In the genomic region with DNA sequence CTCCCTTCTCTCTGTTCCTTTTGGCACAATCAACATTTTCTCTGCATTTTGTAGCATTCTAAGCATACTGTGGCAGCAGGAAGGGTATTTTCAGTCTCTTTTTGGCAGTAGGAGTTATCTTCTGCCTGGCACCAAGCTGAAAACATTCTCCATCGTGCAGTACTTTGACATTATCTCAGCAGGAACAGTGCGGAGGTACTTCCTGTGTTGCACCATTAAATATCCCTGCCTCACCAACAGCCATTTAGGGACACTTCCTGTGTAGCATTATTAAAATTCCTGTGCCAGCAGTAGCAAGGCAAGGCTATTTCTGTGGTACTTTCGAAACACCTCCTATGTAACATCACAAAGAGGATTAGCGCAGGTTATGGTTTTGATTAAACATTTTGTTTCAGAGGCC, we compare ENCODE assay signal across 20 cellular contexts.
DNase-seq lines count a peak whose midpoint lies in the region; ATAC-seq and TF ChIP-seq lines count a peak whose summit lies in the region.
"Had no signal": no experiment of that assay in that cellular context is flagged by ENCODE, and none has a peak within 500 bp of the region (broad histone marks: within the 10 kb centered on the region; RNA-seq: fewer than 3 reads in every experiment).

No MANE protein-coding gene starts in this region.

- H3K27ac ChIP-seq in mammary epithelial cell (ENCODE audit: insufficient read depth, low read depth, low read length) (no peak overlapping the region), breast epithelium (no peak overlapping the region), smooth muscle cell (ENCODE audit: low read depth) (no peak overlapping the region)
- H3K27ac ChIP-seq: KMS-11, Peyer's patch, right lobe of liver, vagina had no signal

- H3K79me2 ChIP-seq in mammary epithelial cell (ENCODE audit: insufficient read depth, low read length) (no peaks in the 10 kb centered on the region), smooth muscle cell (ENCODE audit: low read depth) (no peaks in the 10 kb centered on the region)

- H3K36me3 Mint-ChIP-seq in endothelial cell (ENCODE audit: low read depth, unreplicated experiment) (no peaks in the 10 kb centered on the region), Caco-2 (ENCODE audit: insufficient read depth, unreplicated experiment) (no peaks in the 10 kb centered on the region)
- H3K36me3 Mint-ChIP-seq: naive thymus-derived CD4-positive, alpha-beta T cell had no signal

- H3K9me3 ChIP-seq in mammary epithelial cell (replicated peaks; ENCODE audit: insufficient read depth, low read length) (no peaks in the 10 kb centered on the region), breast epithelium (no peaks in the 10 kb centered on the region), smooth muscle cell (replicated peaks; ENCODE audit: low read depth) (no peaks in the 10 kb centered on the region), Caco-2 (no peaks in the 10 kb centered on the region)
- H3K9me3 ChIP-seq: Peyer's patch, right lobe of liver, vagina had no signal

- H4K20me1 ChIP-seq in mammary epithelial cell (ENCODE audit: insufficient read depth, low read length) (no peaks in the 10 kb centered on the region), smooth muscle cell (ENCODE audit: low read depth) (no peaks in the 10 kb centered on the region)

- no peaks in the 10 kb centered on the region for H3F3A ChIP-seq in smooth muscle cell (ENCODE audit: low read depth)

- H3K27me3 Mint-ChIP-seq in endothelial cell (ENCODE audit: unreplicated experiment), result no peaks in the 10 kb centered on the region
- H3K27me3 Mint-ChIP-seq in Caco-2 (ENCODE audit: insufficient read depth, unreplicated experiment), result peaks cover 9% of the 10 kb centered on the region
- H3K27me3 Mint-ChIP-seq: effector memory CD8-positive, alpha-beta T cell had no signal

- CTCF ChIA-PET in mammary epithelial cell (lab: Charles Lee; ENCODE audit: low non-redundant PET) (no interaction called here), Caco-2 (lab: Charles Lee) (no interaction called here)

- H3K27me3 ChIP-seq in mammary epithelial cell (ENCODE audit: insufficient read depth, low read length) (no peaks in the 10 kb centered on the region), breast epithelium (no peaks in the 10 kb centered on the region), smooth muscle cell (ENCODE audit: low read depth) (no peaks in the 10 kb centered on the region), Caco-2 (replicated peaks; ENCODE audit: control insufficient read depth, insufficient read depth, low read length) (no peaks in the 10 kb centered on the region)
- H3K27me3 ChIP-seq: Peyer's patch, right lobe of liver, vagina had no signal

- H3K27ac Mint-ChIP-seq in endothelial cell (ENCODE audit: unreplicated experiment) (peak overlapping the region; percentile 90), Caco-2 (ENCODE audit: unreplicated experiment) (no peak overlapping the region)
- H3K27ac Mint-ChIP-seq: effector memory CD8-positive, alpha-beta T cell; naive thymus-derived CD4-positive, alpha-beta T cell had no signal

- H3K9me3 Mint-ChIP-seq in endothelial cell (ENCODE audit: unreplicated experiment) (no peaks in the 10 kb centered on the region), Caco-2 (ENCODE audit: unreplicated experiment) (no peaks in the 10 kb centered on the region)

- TF ChIP-seq CTCF in mammary epithelial cell (conservative IDR thresholded peaks at IDR 0.05 in 1 of 2, IDR thresholded peaks at IDR 0.05 in 1 of 2; ENCODE audit: extremely low read depth in 1 of 2, insufficient read depth in 1 of 2, low read depth in 1 of 2, low read length in 2 of 2) (no peak), breast epithelium (IDR thresholded peaks at IDR 0.05) (no peak), endothelial cell (IDR thresholded peaks at IDR 0.05; ENCODE audit: unreplicated experiment) (no peak), smooth muscle cell (IDR thresholded peaks at IDR 0.05; ENCODE audit: borderline replicate concordance, insufficient read depth, poor library complexity, severe bottlenecking) (no peak), Caco-2 (IDR thresholded peaks at IDR 0.05; ENCODE audit: insufficient read depth in 1 of 2, low read depth in 1 of 2, low read length in 1 of 2, severe bottlenecking in 1 of 2, unreplicated experiment in 1 of 2) (no peak)

- intact Hi-C loops in mammary epithelial cell (cut with micrococcal nuclease), result no loop called here
- intact Hi-C loops in breast epithelium (cut with DNase I; ENCODE audit: low total_unique reads), result no loop called here
- intact Hi-C loops in Caco-2 (cut with micrococcal nuclease; ENCODE audit: unreplicated experiment), result no loop called here
- intact Hi-C loops in left ventricle myocardium superior (cut with micrococcal nuclease), result loop anchor here (10.0 kb wide), 1 partner anchor 51 kb away; no protein-coding TSS in a partner anchor

- H3K4me2 ChIP-seq in mammary epithelial cell (ENCODE audit: insufficient read depth, low read depth, low read length), result no peak overlapping the region
- H3K4me2 ChIP-seq in smooth muscle cell, result no peak overlapping the region
- H3K4me2 ChIP-seq: KMS-11 had no signal

- no peak overlapping the region for H3K4me3 ChIP-seq in mammary epithelial cell (replicated peaks in 1 of 3; ENCODE audit: insufficient read depth in 1 of 3, low read depth in 2 of 3, low read length in 3 of 3)
- no peak overlapping the region for H3K4me3 ChIP-seq in breast epithelium
- no peak overlapping the region for H3K4me3 ChIP-seq in smooth muscle cell
- H3K4me3 ChIP-seq in Caco-2 (ENCODE audit: low read depth, low read length), result no peak overlapping the region
- H3K4me3 ChIP-seq: Peyer's patch, right lobe of liver, vagina had no signal

- dilution Hi-C loops in mammary epithelial cell (cut with HindIII; ENCODE audit: low sequenced_read_pairs), result no loop called here

- TF ChIP-seq POLR2A in breast epithelium (IDR thresholded peaks at IDR 0.05), result no peak

- H3K9ac ChIP-seq in mammary epithelial cell (ENCODE audit: insufficient read depth, low read length) (no peak overlapping the region), smooth muscle cell (ENCODE audit: low read depth) (no peak overlapping the region)
- H3K9ac ChIP-seq: KMS-11 had no signal

- BruUV-seq in mammary epithelial cell (replicated peaks; lab: Mats Ljungman, UMichigan), result no TSS peak
- BruUV-seq in Caco-2 (replicated peaks; lab: Mats Ljungman, UMichigan), result no TSS peak

- peak overlapping the region; percentile 87 for H2AFZ ChIP-seq in mammary epithelial cell (ENCODE audit: low read depth, low read length)
- H2AFZ ChIP-seq in smooth muscle cell (ENCODE audit: low read depth), result peak overlapping the region; percentile 27

- POLR2A ChIA-PET in Caco-2 (lab: Charles Lee), result no interaction called here

- DNase-seq in mammary epithelial cell (no peak), breast epithelium (ENCODE audit: low spot score in 2 of 2) (no peak), OCI-M1 (lab: John Stamatoyannopoulos, UW) (peak; percentile 13), endothelial cell (ENCODE audit: low spot score) (peak; percentile 22), smooth muscle cell (lab: John Stamatoyannopoulos, UW; ENCODE audit: unreplicated experiment) (no peak), NCI-H2196 treated with DMSO at 0.1 percent for 48 hours (lab: John Stamatoyannopoulos, UW; ENCODE audit: unreplicated experiment) (no peak), Caco-2 (no peak), left ventricle myocardium superior (no peak)
- DNase-seq: activated CD4-positive, alpha-beta T cell treated with anti-CD3 and anti-CD28 coated beads, Interleukin-2, amount 50 U/mL, for 1 hour; activated T-cell treated with anti-CD3 and anti-CD28 coated beads, Interleukin-2, amount 50 U/mL, for 48 hours; effector memory CD8-positive, alpha-beta T cell; glutamatergic neuron; left cardiac atrium; naive thymus-derived CD4-positive, alpha-beta T cell; NCI-H1930; Peyer's patch; right lobe of liver; stimulated activated naive CD4-positive, alpha-beta T cell had no signal

- H3K4me1 Mint-ChIP-seq in endothelial cell (ENCODE audit: unreplicated experiment), result peaks cover 13% of the 10 kb centered on the region
- no peaks in the 10 kb centered on the region for H3K4me1 Mint-ChIP-seq in Caco-2 (ENCODE audit: low read depth, unreplicated experiment)
- H3K4me1 Mint-ChIP-seq: naive thymus-derived CD4-positive, alpha-beta T cell had no signal

- no peaks in the 10 kb centered on the region for H3K36me3 ChIP-seq in mammary epithelial cell (ENCODE audit: insufficient read depth, low read length)
- H3K36me3 ChIP-seq in breast epithelium, result no peaks in the 10 kb centered on the region
- H3K36me3 ChIP-seq in smooth muscle cell (ENCODE audit: low read depth), result no peaks in the 10 kb centered on the region
- H3K36me3 ChIP-seq in Caco-2 (ENCODE audit: control insufficient read depth, insufficient read depth, low read length), result no peaks in the 10 kb centered on the region
- H3K36me3 ChIP-seq: Peyer's patch, right lobe of liver, vagina had no signal

- no peaks in the 10 kb centered on the region for H3K4me1 ChIP-seq in mammary epithelial cell (ENCODE audit: insufficient read depth, low read length)
- H3K4me1 ChIP-seq in breast epithelium, result no peaks in the 10 kb centered on the region
- H3K4me1 ChIP-seq in smooth muscle cell (ENCODE audit: low read depth), result no peaks in the 10 kb centered on the region
- no peaks in the 10 kb centered on the region for H3K4me1 ChIP-seq in Caco-2
- H3K4me1 ChIP-seq: Peyer's patch, right lobe of liver, vagina had no signal

- WGBS in mammary epithelial cell (ENCODE audit: low coverage, missing lambda C conversion rate), result 74% methylated on average over 4 of the region's 4 CpGs
- WGBS in smooth muscle cell (ENCODE audit: low lambda C conversion rate), result 83% methylated on average over 4 of the region's 4 CpGs

- no peak overlapping the region for H3K4me3 Mint-ChIP-seq in endothelial cell (ENCODE audit: unreplicated experiment)
- H3K4me3 Mint-ChIP-seq in Caco-2 (ENCODE audit: unreplicated experiment), result no peak overlapping the region
- H3K4me3 Mint-ChIP-seq: effector memory CD8-positive, alpha-beta T cell; naive thymus-derived CD4-positive, alpha-beta T cell had no signal

- ATAC-seq in left ventricle myocardium superior, result no peak
- ATAC-seq: effector memory CD8-positive, alpha-beta T cell; naive thymus-derived CD4-positive, alpha-beta T cell; right lobe of liver had no signal

- in situ Hi-C loops in mammary epithelial cell (cut with MboI; ENCODE audit: low sequenced_read_pairs in 2 of 2), result no loop called here

Comparison
In these comparisons a context has a peak if more than half of its experiments do, and no peak if none do; other contexts are left out.
1. DNase-seq: peak in OCI-M1 (single experiment) and endothelial cell (single experiment); none in mammary epithelial cell (single experiment), breast epithelium (0 of 2), smooth muscle cell (single experiment), NCI-H2196 treated with DMSO at 0.1 percent for 48 hours (single experiment), Caco-2 (0 of 2) and left ventricle myocardium superior (single experiment).